In genomic region chr10:126888436-126888835, GRCh38 we compare ENCODE assay signal across 1 cellular context. TPM values are rescaled to one million over a fixed set of nuclear protein-coding genes. Genes with fewer than 3 reads are reported as not detected.
"Had no signal": no experiment of that assay in that cellular context is flagged by ENCODE, and none has a peak within 500 bp of the region (broad histone marks: within the 10 kb centered on the region; RNA-seq: fewer than 3 reads in every experiment).

No MANE protein-coding gene starts in this region.

RNA-seq across cellular contexts. Expression of gene DOCK1, which starts 16.8 kb away (rescaled TPM):
- total RNA-seq: activated CD8-positive, alpha-beta T cell treated with anti-CD3 and anti-CD28 coated beads, Interleukin-2, amount 10 ng/mL, durations not matched to agents 7 days and 5 days had no signal
